9 cellular contexts compared by ENCODE assay signal in the genomic region with DNA sequence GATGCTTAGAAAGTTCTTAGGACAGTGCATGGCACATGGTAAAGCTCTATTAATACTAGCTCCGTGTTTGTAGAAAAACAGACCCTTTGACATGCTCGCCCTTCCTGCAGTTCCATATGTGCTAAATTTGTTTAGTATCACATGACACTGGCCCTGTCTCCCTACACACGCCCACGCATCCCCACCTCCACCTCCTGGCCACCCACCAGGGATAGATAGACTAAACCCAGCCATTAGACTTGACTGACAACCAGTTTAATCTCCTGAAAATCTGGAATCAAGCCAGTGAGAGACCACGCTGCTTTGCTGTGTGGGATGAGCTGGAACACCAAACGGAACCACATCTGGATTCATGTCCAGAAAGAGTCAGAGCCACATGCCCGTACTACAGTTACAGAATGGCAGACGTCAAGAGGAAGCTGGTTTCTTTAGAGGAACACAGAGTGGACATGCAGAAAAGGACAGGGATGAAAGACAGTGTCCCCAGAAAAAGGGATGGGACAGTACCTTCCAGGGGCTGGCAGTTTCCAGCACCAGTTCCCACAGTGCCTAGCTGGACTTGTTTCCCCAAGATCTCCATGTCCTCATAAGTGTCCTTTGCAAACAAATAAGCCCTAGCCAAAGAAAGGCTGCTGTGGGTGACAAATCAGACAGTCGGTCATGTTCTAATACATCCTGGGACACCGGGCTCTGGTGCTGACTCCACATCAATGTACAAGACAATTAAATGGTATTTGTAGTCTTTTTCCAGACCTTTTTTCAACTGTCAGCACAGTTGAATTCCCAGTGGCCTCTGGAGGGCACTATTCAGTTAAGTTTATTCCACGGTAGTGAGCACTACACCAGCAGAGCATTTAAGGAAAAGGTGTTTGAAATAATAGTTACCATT.
DNase-seq lines count a peak whose midpoint lies in the region; ATAC-seq and TF ChIP-seq lines count a peak whose summit lies in the region.
"Had no signal": no experiment of that assay in that cellular context is flagged by ENCODE, and none has a peak within 500 bp of the region (broad histone marks: within the 10 kb centered on the region; RNA-seq: fewer than 3 reads in every experiment).

No MANE protein-coding gene starts in this region.

- H3K27ac Mint-ChIP-seq in activated CD4-positive, alpha-beta memory T cell treated with anti-CD3 and anti-CD28 coated beads, Interleukin-2, amount 10 ng/mL, durations not matched to agents 7 days and 5 days = no peak overlapping the region
- H3K27ac Mint-ChIP-seq in nephron = no peak overlapping the region
- H3K27ac Mint-ChIP-seq: activated B cell treated with CpG ODN at 0.5 μM for 24 hours had no signal

- WGBS in esophagus squamous epithelium, 2 donors = 29 to 32% methylated on average over 8 of the region's 11 CpGs

- TF ChIP-seq POLR2A in esophagus squamous epithelium (IDR thresholded peaks at IDR 0.05) (no peak), vagina (IDR thresholded peaks at IDR 0.05) (no peak)

- POLR2A ChIA-PET in activated CD4-positive, alpha-beta memory T cell treated with anti-CD3 and anti-CD28 coated beads, Interleukin-2, amount 10 ng/mL, durations not matched to agents 7 days and 5 days (lab: Charles Lee) = interaction anchor here (0.8 kb wide), 1 partner anchor 81 kb away, joined by 3 read pairs; no protein-coding TSS in a partner anchor

- no peak overlapping the region for H3K4me3 Mint-ChIP-seq in activated CD4-positive, alpha-beta memory T cell treated with anti-CD3 and anti-CD28 coated beads, Interleukin-2, amount 10 ng/mL, durations not matched to agents 7 days and 5 days
- no peak overlapping the region for H3K4me3 Mint-ChIP-seq in nephron
- H3K4me3 Mint-ChIP-seq: activated B cell treated with CpG ODN at 0.5 μM for 24 hours had no signal

- TF ChIP-seq CTCF in esophagus squamous epithelium (IDR thresholded peaks at IDR 0.05) (peak; percentile 47 to 83 (median 68)), nephron (IDR thresholded peaks at IDR 0.05; ENCODE audit: unreplicated experiment in 3 of 3) (peak; percentile 68 to 87 (median 70)), vagina (IDR thresholded peaks at IDR 0.05) (peak; percentile 19 to 72 (median 42))

- CTCF ChIA-PET in activated CD4-positive, alpha-beta memory T cell treated with anti-CD3 and anti-CD28 coated beads, Interleukin-2, amount 10 ng/mL, durations not matched to agents 7 days and 5 days (lab: Charles Lee) = interaction anchor here (1.0 to 3.0 kb wide), 4 partner anchors 58 to 268 kb away, joined by 3 to 20 read pairs (median 10); no protein-coding TSS in a partner anchor

- H3K4me1 ChIP-seq in esophagus squamous epithelium = peaks cover 0 to 5% (median 0%) of the 10 kb centered on the region in 3 donors
- H3K4me1 ChIP-seq in vagina = no peaks in the 10 kb centered on the region

- DNase-seq in DMS53 treated with DMSO at 0.1 percent for 48 hours (lab: John Stamatoyannopoulos, UW; ENCODE audit: unreplicated experiment) = peak; percentile 2
- peak; percentile 54 for DNase-seq in NCI-H460 (ENCODE audit: extremely low read depth, low read depth)
- DNase-seq in activated CD4-positive, alpha-beta memory T cell treated with anti-CD3 and anti-CD28 coated beads, Interleukin-2, amount 10 ng/mL, durations not matched to agents 7 days and 5 days = peak; percentile 24
- no peak for DNase-seq in esophagus squamous epithelium (lab: John Stamatoyannopoulos, UW)
- no peak for DNase-seq in vagina (ENCODE audit: extremely low spot score in 2 of 2)
- DNase-seq: activated B cell treated with CpG ODN at 0.5 μM for 24 hours had no signal

- H3K36me3 Mint-ChIP-seq in activated CD4-positive, alpha-beta memory T cell treated with anti-CD3 and anti-CD28 coated beads, Interleukin-2, amount 10 ng/mL, durations not matched to agents 7 days and 5 days (ENCODE audit: low read depth) = no peaks in the 10 kb centered on the region
- H3K36me3 Mint-ChIP-seq in nephron (ENCODE audit: low read depth) = no peaks in the 10 kb centered on the region

- H3K27ac ChIP-seq in esophagus squamous epithelium = no peak overlapping the region
- no peak overlapping the region for H3K27ac ChIP-seq in vagina

- ATAC-seq in HG02798 (IDR thresholded peaks at IDR 0.05; ENCODE audit: poor library complexity, unreplicated experiment) (peak; percentile 62), HG02763 (IDR thresholded peaks at IDR 0.05; ENCODE audit: unreplicated experiment) (no peak)

- H3K9me3 ChIP-seq in esophagus squamous epithelium (peaks cover 0 to 8% (median 7%) of the 10 kb centered on the region in 3 donors), vagina (peaks cover 2% of the 10 kb centered on the region)

- intact Hi-C loops in esophagus squamous epithelium (cut with DNase I) (loop anchor here (5.0 kb wide), 2 partner anchors 252 to 267 kb away; no protein-coding TSS in a partner anchor), vagina (cut with DNase I) (loop anchor here (5.0 kb wide), 1 partner anchor 252 kb away; no protein-coding TSS in a partner anchor)

- peaks cover 2% of the 10 kb centered on the region for H3K27me3 Mint-ChIP-seq in activated CD4-positive, alpha-beta memory T cell treated with anti-CD3 and anti-CD28 coated beads, Interleukin-2, amount 10 ng/mL, durations not matched to agents 7 days and 5 days
- peaks cover 7% of the 10 kb centered on the region for H3K27me3 Mint-ChIP-seq in nephron (ENCODE audit: low read depth)

- H3K9me3 Mint-ChIP-seq in activated CD4-positive, alpha-beta memory T cell treated with anti-CD3 and anti-CD28 coated beads, Interleukin-2, amount 10 ng/mL, durations not matched to agents 7 days and 5 days = no peaks in the 10 kb centered on the region
- peaks cover 8% of the 10 kb centered on the region for H3K9me3 Mint-ChIP-seq in nephron

- H3K4me1 Mint-ChIP-seq in activated CD4-positive, alpha-beta memory T cell treated with anti-CD3 and anti-CD28 coated beads, Interleukin-2, amount 10 ng/mL, durations not matched to agents 7 days and 5 days = peaks cover 2% of the 10 kb centered on the region
- H3K4me1 Mint-ChIP-seq in nephron = peaks cover 10% of the 10 kb centered on the region
- H3K4me1 Mint-ChIP-seq: activated B cell treated with CpG ODN at 0.5 μM for 24 hours had no signal

- H3K36me3 ChIP-seq in esophagus squamous epithelium (no peaks in the 10 kb centered on the region), vagina (no peaks in the 10 kb centered on the region)

- H3K4me3 ChIP-seq in esophagus squamous epithelium (no peak overlapping the region), vagina (no peak overlapping the region)

- H3K27me3 ChIP-seq in esophagus squamous epithelium (no peaks in the 10 kb centered on the region), vagina (no peaks in the 10 kb centered on the region)

Comparison
In these comparisons a context has a peak if more than half of its experiments do, and no peak if none do; other contexts are left out.
1. DNase-seq: peak in DMS53 treated with DMSO at 0.1 percent for 48 hours (single experiment), NCI-H460 (single experiment) and activated CD4-positive, alpha-beta memory T cell treated with anti-CD3 and anti-CD28 coated beads, Interleukin-2, amount 10 ng/mL, durations not matched to agents 7 days and 5 days (single experiment); none in esophagus squamous epithelium (single experiment) and vagina (0 of 2).
2. Peak in every context shown above with its lines, with median percentiles within 50 percentile points of each other: CTCF ChIP-seq.